Comparison of ENCODE assay signal across 16 cellular contexts in genomic region chr2:50335852-50336251, GRCh38.
DNase-seq lines count a peak whose midpoint lies in the region; TF ChIP-seq lines count a peak whose summit lies in the region.
"Had no signal": no experiment of that assay in that cellular context is flagged by ENCODE, and none has a peak within 500 bp of the region (broad histone marks: within the 10 kb centered on the region; RNA-seq: fewer than 3 reads in every experiment).

No MANE protein-coding gene starts in this region.

- H3K9me3 Mint-ChIP-seq in H9, result no peaks in the 10 kb centered on the region
- H3K9me3 Mint-ChIP-seq in endodermal cell, result no peaks in the 10 kb centered on the region
- no peaks in the 10 kb centered on the region for H3K9me3 Mint-ChIP-seq in neural progenitor cell
- H3K9me3 Mint-ChIP-seq in activated T-helper 2 cell treated with anti-CD3 and anti-CD28 coated beads, Interferon-gamma antibody, Interleukin-2, Interleukin-4, amounts not matched to agents 10 μg/mL and 5 μg/mL and 100 μg/mL, durations not matched to agents 14 hours and 24 hours and 36 hours, result no peaks in the 10 kb centered on the region
- H3K9me3 Mint-ChIP-seq: IgD-negative memory B cell had no signal

- no peaks in the 10 kb centered on the region for H3K79me1 ChIP-seq in H9 (ENCODE audit: insufficient read depth, low read depth, low read length, poor library complexity, severe bottlenecking)

- H3K14ac ChIP-seq in H9 (ENCODE audit: insufficient read depth, low read length), result no peak overlapping the region

- peak overlapping the region in 2 of 3 experiments; percentile 45 to 75; a peak in 3 of 7 replicates for H3K27ac Mint-ChIP-seq in H9
- H3K27ac Mint-ChIP-seq in endodermal cell, result no peak overlapping the region
- H3K27ac Mint-ChIP-seq in neural progenitor cell, result no peak overlapping the region
- no peak overlapping the region for H3K27ac Mint-ChIP-seq in activated T-helper 2 cell treated with anti-CD3 and anti-CD28 coated beads, Interferon-gamma antibody, Interleukin-2, Interleukin-4, amounts not matched to agents 10 μg/mL and 5 μg/mL and 100 μg/mL, durations not matched to agents 14 hours and 24 hours and 36 hours
- H3K27ac Mint-ChIP-seq: CD4-positive, CD25-positive, alpha-beta regulatory T cell; CD8-positive, alpha-beta memory T cell; IgD-negative memory B cell had no signal

- no peaks in the 10 kb centered on the region for H4K20me1 ChIP-seq in H9 (ENCODE audit: control insufficient read depth, insufficient read depth, insufficient read length)
- H4K20me1 ChIP-seq in neural progenitor cell (ENCODE audit: low read depth), result no peaks in the 10 kb centered on the region

- H3K79me2 ChIP-seq in H9 (ENCODE audit: insufficient read depth, low read length), result no peaks in the 10 kb centered on the region
- H3K79me2 ChIP-seq in neural progenitor cell (ENCODE audit: low read depth), result no peaks in the 10 kb centered on the region

- no peak overlapping the region for H3T11ph ChIP-seq in H9 (ENCODE audit: low read length)

- H3F3A ChIP-seq in neural progenitor cell (ENCODE audit: low read depth), result no peaks in the 10 kb centered on the region

- H3K18ac ChIP-seq in H9 (ENCODE audit: insufficient read length, low read depth, low read length), result no peak overlapping the region

- H3K27me3 ChIP-seq in H9 (ENCODE audit: insufficient read depth, low read length) (no peaks in the 10 kb centered on the region), HUES6 (ENCODE audit: control insufficient read depth, insufficient read depth, low read length) (no peaks in the 10 kb centered on the region), endodermal cell (ENCODE audit: control insufficient read depth, insufficient read depth, low read length, poor library complexity, severe bottlenecking) (peaks cover 4% of the 10 kb centered on the region), neural progenitor cell (no peaks in the 10 kb centered on the region)
- H3K27me3 ChIP-seq: BE2C had no signal

- H3K23me2 ChIP-seq in H9 (ENCODE audit: insufficient read length, low read depth, low read length, poor library complexity, severe bottlenecking), result no peaks in the 10 kb centered on the region

- no CpG with 5 or more reads among the region's 1 CpG for WGBS in H9 (ENCODE audit: extremely low coverage, insufficient read length, low lambda C conversion rate)
- 73% methylated on average over 1 of the region's 1 CpG; no CpG with 5 or more reads in 1 of the 2 experiments for WGBS in endodermal cell (ENCODE audit: insufficient coverage in 1 of 2, insufficient read length in 1 of 2), 2 experiments

- TF ChIP-seq CTCF in H9 (conservative IDR thresholded peaks at IDR 0.05) (no peak), endodermal cell (conservative IDR thresholded peaks at IDR 0.05) (no peak), neural progenitor cell (IDR thresholded peaks at IDR 0.05) (no peak)

- H3K4me3 Mint-ChIP-seq in H9, result no peak overlapping the region
- H3K4me3 Mint-ChIP-seq in endodermal cell, result peak overlapping the region; percentile 6
- H3K4me3 Mint-ChIP-seq in neural progenitor cell, result no peak overlapping the region
- no peak overlapping the region for H3K4me3 Mint-ChIP-seq in activated T-helper 2 cell treated with anti-CD3 and anti-CD28 coated beads, Interferon-gamma antibody, Interleukin-2, Interleukin-4, amounts not matched to agents 10 μg/mL and 5 μg/mL and 100 μg/mL, durations not matched to agents 14 hours and 24 hours and 36 hours (ENCODE audit: low read depth)
- H3K4me3 Mint-ChIP-seq: CD4-positive, CD25-positive, alpha-beta regulatory T cell; CD8-positive, alpha-beta memory T cell; IgD-negative memory B cell had no signal

- H3K23ac ChIP-seq in H9 (ENCODE audit: insufficient read length, low read depth, low read length), result no peak overlapping the region

- H3K27me3 Mint-ChIP-seq in H9 (ENCODE audit: low read depth) (no peaks in the 10 kb centered on the region), endodermal cell (ENCODE audit: insufficient read depth) (peaks cover 3% of the 10 kb centered on the region), neural progenitor cell (ENCODE audit: insufficient read depth, low read depth) (no peaks in the 10 kb centered on the region)
- no peaks in the 10 kb centered on the region for H3K27me3 Mint-ChIP-seq in activated T-helper 2 cell treated with anti-CD3 and anti-CD28 coated beads, Interferon-gamma antibody, Interleukin-2, Interleukin-4, amounts not matched to agents 10 μg/mL and 5 μg/mL and 100 μg/mL, durations not matched to agents 14 hours and 24 hours and 36 hours (ENCODE audit: low read depth)
- H3K27me3 Mint-ChIP-seq: CD4-positive, CD25-positive, alpha-beta regulatory T cell; IgD-negative memory B cell had no signal

- H4K91ac ChIP-seq in H9 (ENCODE audit: insufficient read length, low read depth, low read length), result no peak overlapping the region

- H3K4me3 ChIP-seq in HUES6 (ENCODE audit: low read depth, low read length) (no peak overlapping the region), endodermal cell (ENCODE audit: low read length) (no peak overlapping the region), neural progenitor cell (no peak overlapping the region)

- H4K8ac ChIP-seq in H9 (replicated peaks; ENCODE audit: insufficient read length, low read depth, low read length), result no peak overlapping the region

- H2AFZ ChIP-seq in H9 (ENCODE audit: low read length) (no peak overlapping the region), neural progenitor cell (replicated peaks) (no peak overlapping the region)

- H2BK15ac ChIP-seq in H9 (ENCODE audit: low read depth, low read length), result no peak overlapping the region

- no peak overlapping the region for H3K4ac ChIP-seq in H9 (ENCODE audit: low read depth, low read length)

- H3K56ac ChIP-seq in H9 (ENCODE audit: insufficient read length, low read depth, low read length), result no peak overlapping the region

- peaks cover 3% of the 10 kb centered on the region; the same call in 1 of the 2 replicates for H3K4me1 ChIP-seq in H9 (ENCODE audit: insufficient read depth, low read length)
- peaks cover 26% of the 10 kb centered on the region for H3K4me1 ChIP-seq in HUES6 (ENCODE audit: control insufficient read depth, insufficient read depth, low read length)
- H3K4me1 ChIP-seq in endodermal cell (ENCODE audit: control insufficient read depth, insufficient read depth, low read length), result peaks cover 5% of the 10 kb centered on the region
- H3K4me1 ChIP-seq in neural progenitor cell, result peaks cover 16% of the 10 kb centered on the region
- H3K4me1 ChIP-seq: BE2C, Caco-2 had no signal

- H3K27ac ChIP-seq in H9 (ENCODE audit: insufficient read length, low read depth, low read length) (no peak overlapping the region), HUES6 (ENCODE audit: low read depth, low read length) (peak overlapping the region; percentile 46; the same call in 1 of the 2 replicates), endodermal cell (ENCODE audit: low read depth, low read length) (no peak overlapping the region), neural progenitor cell (no peak overlapping the region)

- H4K5ac ChIP-seq in H9 (ENCODE audit: insufficient read length, low read depth, low read length), result no peak overlapping the region

- H3K4me2 ChIP-seq in H9 (ENCODE audit: insufficient read depth, insufficient read length, low read length), result peak overlapping the region; percentile 16
- H3K4me2 ChIP-seq in neural progenitor cell, result peak overlapping the region; percentile 39

- H3K4me1 Mint-ChIP-seq in H9 (peaks cover 24 to 35% of the 10 kb centered on the region in 2 experiments), endodermal cell (peaks cover 23% of the 10 kb centered on the region), neural progenitor cell (peaks cover 16% of the 10 kb centered on the region)
- no peaks in the 10 kb centered on the region for H3K4me1 Mint-ChIP-seq in activated T-helper 2 cell treated with anti-CD3 and anti-CD28 coated beads, Interferon-gamma antibody, Interleukin-2, Interleukin-4, amounts not matched to agents 10 μg/mL and 5 μg/mL and 100 μg/mL, durations not matched to agents 14 hours and 24 hours and 36 hours (ENCODE audit: low read depth)
- H3K4me1 Mint-ChIP-seq: CD4-positive, CD25-positive, alpha-beta regulatory T cell; CD8-positive, alpha-beta memory T cell; IgD-negative memory B cell had no signal

- H3K9ac ChIP-seq in H9 (ENCODE audit: extremely low read depth, insufficient read length, low read length), result no peak overlapping the region
- no peak overlapping the region for H3K9ac ChIP-seq in HUES6 (ENCODE audit: low read length)
- H3K9ac ChIP-seq in endodermal cell (ENCODE audit: extremely low read depth, low read length, poor library complexity, severe bottlenecking), result no peak overlapping the region
- H3K9ac ChIP-seq in neural progenitor cell, result no peak overlapping the region

- DNase-seq in H9 (no peak), endodermal cell (no peak), neural progenitor cell (ENCODE audit: low spot score) (peak; percentile 8), cerebellar nuclear complex (lab: John Stamatoyannopoulos, UW) (no peak), COR-L47 (lab: John Stamatoyannopoulos, UW) (no peak)
- no peak for DNase-seq in activated T-helper 2 cell treated with anti-CD3 and anti-CD28 coated beads, Interferon-gamma antibody, Interleukin-2, Interleukin-4, amounts not matched to agents 10 μg/mL and 5 μg/mL and 100 μg/mL, durations not matched to agents 14 hours and 24 hours and 36 hours (ENCODE audit: low spot score)
- DNase-seq: ACHN; BE2C; C1 segment of cervical spinal cord; Caco-2; CD4-positive, CD25-positive, alpha-beta regulatory T cell; CD8-positive, alpha-beta memory T cell; HCEC 1CT; KBM-7 had no signal

- intact Hi-C loops in activated T-helper 2 cell treated with anti-CD3 and anti-CD28 coated beads, Interferon-gamma antibody, Interleukin-2, Interleukin-4, amounts not matched to agents 10 μg/mL and 5 μg/mL and 100 μg/mL, durations not matched to agents 14 hours and 24 hours and 36 hours (cut with micrococcal nuclease), result no loop called here

- no peaks in the 10 kb centered on the region for H3K36me3 Mint-ChIP-seq in H9 (ENCODE audit: insufficient read depth in 1 of 3, low read depth in 3 of 3)
- H3K36me3 Mint-ChIP-seq in endodermal cell (ENCODE audit: low read depth), result no peaks in the 10 kb centered on the region
- no peaks in the 10 kb centered on the region for H3K36me3 Mint-ChIP-seq in neural progenitor cell
- no peaks in the 10 kb centered on the region for H3K36me3 Mint-ChIP-seq in activated T-helper 2 cell treated with anti-CD3 and anti-CD28 coated beads, Interferon-gamma antibody, Interleukin-2, Interleukin-4, amounts not matched to agents 10 μg/mL and 5 μg/mL and 100 μg/mL, durations not matched to agents 14 hours and 24 hours and 36 hours (ENCODE audit: low read depth)
- H3K36me3 Mint-ChIP-seq: CD4-positive, CD25-positive, alpha-beta regulatory T cell; CD8-positive, alpha-beta memory T cell; IgD-negative memory B cell had no signal

- no peak overlapping the region for H2BK12ac ChIP-seq in H9 (ENCODE audit: insufficient read length, low read depth, low read length)

- H2BK120ac ChIP-seq in H9 (ENCODE audit: low read depth, low read length, poor library complexity, severe bottlenecking), result no peak overlapping the region

- H2AK5ac ChIP-seq in H9 (ENCODE audit: insufficient read length, low read length), result no peak overlapping the region

- H2BK20ac ChIP-seq in H9 (ENCODE audit: low read depth, low read length, poor library complexity, severe bottlenecking), result no peak overlapping the region

- H3K9me3 ChIP-seq in H9 (ENCODE audit: control insufficient read depth, low read depth, low read length) (no peaks in the 10 kb centered on the region), HUES6 (ENCODE audit: control insufficient read depth, insufficient read depth, low read depth, low read length) (no peaks in the 10 kb centered on the region), endodermal cell (ENCODE audit: control insufficient read depth, low read length) (no peaks in the 10 kb centered on the region), neural progenitor cell (ENCODE audit: low read depth) (no peaks in the 10 kb centered on the region)
- H3K9me3 ChIP-seq: BE2C, Caco-2 had no signal

- no peaks in the 10 kb centered on the region for H3K36me3 ChIP-seq in HUES6 (ENCODE audit: control insufficient read depth, insufficient read depth, low read length)
- no peaks in the 10 kb centered on the region for H3K36me3 ChIP-seq in endodermal cell (ENCODE audit: control insufficient read depth, insufficient read depth, low read length)
- no peaks in the 10 kb centered on the region for H3K36me3 ChIP-seq in neural progenitor cell
- H3K36me3 ChIP-seq: BE2C had no signal

- H2BK5ac ChIP-seq in H9 (ENCODE audit: insufficient read length, low read length), result no peak overlapping the region

Comparison
In these comparisons a context has a peak if more than half of its experiments do, and no peak if none do; other contexts are left out.
1. H3K27ac Mint-ChIP-seq: peak in H9 (2 of 3); none in endodermal cell (single experiment), neural progenitor cell (single experiment) and activated T-helper 2 cell treated with anti-CD3 and anti-CD28 coated beads, Interferon-gamma antibody, Interleukin-2, Interleukin-4, amounts not matched to agents 10 μg/mL and 5 μg/mL and 100 μg/mL, durations not matched to agents 14 hours and 24 hours and 36 hours (single experiment).